Comparison of ENCODE assay signal across 16 cellular contexts in genomic region chr6:160093946-160094345, GRCh38. TPM values are rescaled to one million over a fixed set of nuclear protein-coding genes. Genes with fewer than 3 reads are reported as not detected.
A peak's percentile ranks its signal among the peaks of the same experiment; 100 is the strongest.
DNase-seq lines count a peak whose midpoint lies in the region; ATAC-seq lines count a peak whose summit lies in the region.
"Had no signal": no experiment of that assay in that cellular context is flagged by ENCODE, and none has a peak within 500 bp of the region (broad histone marks: within the 10 kb centered on the region; RNA-seq: fewer than 3 reads in every experiment).

No MANE protein-coding gene starts in this region.

- H3K9me3 Mint-ChIP-seq in activated naive CD4-positive, alpha-beta T cell treated with anti-CD3 and anti-CD28 coated beads, Interleukin-2, amount 10 ng/mL, durations not matched to agents 7 days and 5 days, result no peaks in the 10 kb centered on the region
- H3K9me3 Mint-ChIP-seq in activated naive CD4-positive, alpha-beta T cell treated with anti-CD3 and anti-CD28 coated beads for 36 hours, result no peaks in the 10 kb centered on the region
- no peaks in the 10 kb centered on the region for H3K9me3 Mint-ChIP-seq in activated T-helper 17 cell treated with anti-CD3 and anti-CD28 coated beads, Interleukin-2, amount 50 U/mL, for 72 hours
- H3K9me3 Mint-ChIP-seq in stimulated activated effector memory CD8-positive, alpha-beta T cell treated with anti-CD3 and anti-CD28 coated beads, Interleukin-12 subunit alpha, Interleukin-12 subunit beta, amount 100 ng/mL, for 72 hours, result no peaks in the 10 kb centered on the region
- H3K9me3 Mint-ChIP-seq: CD4-positive, alpha-beta T cell; CD8-positive, alpha-beta T cell had no signal

- ATAC-seq in activated T-helper 17 cell treated with anti-CD3 and anti-CD28 coated beads, Interleukin-2, amount 50 U/mL, for 72 hours (replicated peaks), result no peak
- ATAC-seq in left lobe of liver, result peak; percentile 72
- no peak for ATAC-seq in stimulated activated effector memory CD8-positive, alpha-beta T cell treated with anti-CD3 and anti-CD28 coated beads, Interleukin-12 subunit alpha, Interleukin-12 subunit beta, amount 100 ng/mL, for 72 hours
- no peak for ATAC-seq in GM21381 (IDR thresholded peaks at IDR 0.05; ENCODE audit: unreplicated experiment)
- no peak for ATAC-seq in GM19395 (IDR thresholded peaks at IDR 0.05; ENCODE audit: unreplicated experiment)
- ATAC-seq: A549; CD8-positive, alpha-beta T cell had no signal

- H3K4me3 Mint-ChIP-seq in activated naive CD4-positive, alpha-beta T cell treated with anti-CD3 and anti-CD28 coated beads, Interleukin-2, amount 10 ng/mL, durations not matched to agents 7 days and 5 days, result no peak overlapping the region
- H3K4me3 Mint-ChIP-seq in activated naive CD4-positive, alpha-beta T cell treated with anti-CD3 and anti-CD28 coated beads for 36 hours, result no peak overlapping the region
- H3K4me3 Mint-ChIP-seq in activated T-helper 17 cell treated with anti-CD3 and anti-CD28 coated beads, Interleukin-2, amount 50 U/mL, for 72 hours, result no peak overlapping the region
- H3K4me3 Mint-ChIP-seq in stimulated activated effector memory CD8-positive, alpha-beta T cell treated with anti-CD3 and anti-CD28 coated beads, Interleukin-12 subunit alpha, Interleukin-12 subunit beta, amount 100 ng/mL, for 72 hours, result no peak overlapping the region
- H3K4me3 Mint-ChIP-seq: B cell; CD4-positive, alpha-beta T cell; CD8-positive, alpha-beta T cell had no signal

- intact Hi-C loops in activated naive CD4-positive, alpha-beta T cell treated with anti-CD3 and anti-CD28 coated beads for 36 hours (cut with micrococcal nuclease), result no loop called here

- no peak for DNase-seq in activated naive CD4-positive, alpha-beta T cell treated with anti-CD3 and anti-CD28 coated beads, Interleukin-2, amount 10 ng/mL, durations not matched to agents 7 days and 5 days
- DNase-seq in activated naive CD4-positive, alpha-beta T cell treated with anti-CD3 and anti-CD28 coated beads for 36 hours, result no peak
- DNase-seq in left lobe of liver (ENCODE audit: low spot score), result no peak
- DNase-seq in stimulated activated effector memory CD8-positive, alpha-beta T cell treated with anti-CD3 and anti-CD28 coated beads, Interleukin-12 subunit alpha, Interleukin-12 subunit beta, amount 100 ng/mL, for 72 hours (ENCODE audit: low spot score in 2 of 2), result no peak
- DNase-seq: AML-193; Caco-2; Calu3; CD4-positive, alpha-beta T cell; CD8-positive, alpha-beta T cell; DMS79 treated with DMSO at 0.1 percent for 48 hours; GF-D8 had no signal

- CTCF ChIA-PET in activated naive CD4-positive, alpha-beta T cell treated with anti-CD3 and anti-CD28 coated beads, Interleukin-2, amount 10 ng/mL, durations not matched to agents 7 days and 5 days (lab: Charles Lee), result no interaction called here
- CTCF ChIA-PET in activated naive CD4-positive, alpha-beta T cell treated with anti-CD3 and anti-CD28 coated beads for 36 hours (lab: Charles Lee), result interaction anchor here (1.0 kb wide), 1 partner anchor 22 kb away, joined by 5 read pairs; no protein-coding TSS in a partner anchor

- peak overlapping the region; percentile 20 for H3K27ac Mint-ChIP-seq in activated naive CD4-positive, alpha-beta T cell treated with anti-CD3 and anti-CD28 coated beads, Interleukin-2, amount 10 ng/mL, durations not matched to agents 7 days and 5 days
- no peak overlapping the region for H3K27ac Mint-ChIP-seq in activated naive CD4-positive, alpha-beta T cell treated with anti-CD3 and anti-CD28 coated beads for 36 hours
- peak overlapping the region; percentile 41 for H3K27ac Mint-ChIP-seq in activated T-helper 17 cell treated with anti-CD3 and anti-CD28 coated beads, Interleukin-2, amount 50 U/mL, for 72 hours
- H3K27ac Mint-ChIP-seq in stimulated activated effector memory CD8-positive, alpha-beta T cell treated with anti-CD3 and anti-CD28 coated beads, Interleukin-12 subunit alpha, Interleukin-12 subunit beta, amount 100 ng/mL, for 72 hours, result peak overlapping the region; percentile 55
- H3K27ac Mint-ChIP-seq: B cell; CD4-positive, alpha-beta T cell; CD8-positive, alpha-beta T cell had no signal

- no peaks in the 10 kb centered on the region for H3K27me3 Mint-ChIP-seq in activated naive CD4-positive, alpha-beta T cell treated with anti-CD3 and anti-CD28 coated beads, Interleukin-2, amount 10 ng/mL, durations not matched to agents 7 days and 5 days
- H3K27me3 Mint-ChIP-seq in activated naive CD4-positive, alpha-beta T cell treated with anti-CD3 and anti-CD28 coated beads for 36 hours (ENCODE audit: low read depth), result no peaks in the 10 kb centered on the region
- no peaks in the 10 kb centered on the region for H3K27me3 Mint-ChIP-seq in activated T-helper 17 cell treated with anti-CD3 and anti-CD28 coated beads, Interleukin-2, amount 50 U/mL, for 72 hours
- H3K27me3 Mint-ChIP-seq: B cell; CD4-positive, alpha-beta T cell had no signal

- H3K4me1 Mint-ChIP-seq in activated naive CD4-positive, alpha-beta T cell treated with anti-CD3 and anti-CD28 coated beads, Interleukin-2, amount 10 ng/mL, durations not matched to agents 7 days and 5 days, result peaks cover 2% of the 10 kb centered on the region
- H3K4me1 Mint-ChIP-seq in activated naive CD4-positive, alpha-beta T cell treated with anti-CD3 and anti-CD28 coated beads for 36 hours (ENCODE audit: low read depth), result peaks cover 7% of the 10 kb centered on the region
- H3K4me1 Mint-ChIP-seq in activated T-helper 17 cell treated with anti-CD3 and anti-CD28 coated beads, Interleukin-2, amount 50 U/mL, for 72 hours, result no peaks in the 10 kb centered on the region
- no peaks in the 10 kb centered on the region for H3K4me1 Mint-ChIP-seq in stimulated activated effector memory CD8-positive, alpha-beta T cell treated with anti-CD3 and anti-CD28 coated beads, Interleukin-12 subunit alpha, Interleukin-12 subunit beta, amount 100 ng/mL, for 72 hours
- H3K4me1 Mint-ChIP-seq: B cell had no signal

- peaks cover 67% of the 10 kb centered on the region for H3K36me3 Mint-ChIP-seq in activated naive CD4-positive, alpha-beta T cell treated with anti-CD3 and anti-CD28 coated beads, Interleukin-2, amount 10 ng/mL, durations not matched to agents 7 days and 5 days
- H3K36me3 Mint-ChIP-seq in activated naive CD4-positive, alpha-beta T cell treated with anti-CD3 and anti-CD28 coated beads for 36 hours (ENCODE audit: low read depth), result peaks cover 41% of the 10 kb centered on the region
- peaks cover 91% of the 10 kb centered on the region for H3K36me3 Mint-ChIP-seq in activated T-helper 17 cell treated with anti-CD3 and anti-CD28 coated beads, Interleukin-2, amount 50 U/mL, for 72 hours (ENCODE audit: low read depth)
- H3K36me3 Mint-ChIP-seq in stimulated activated effector memory CD8-positive, alpha-beta T cell treated with anti-CD3 and anti-CD28 coated beads, Interleukin-12 subunit alpha, Interleukin-12 subunit beta, amount 100 ng/mL, for 72 hours, result peaks cover 95% of the 10 kb centered on the region

RNA-seq across cellular contexts. Expression of gene SLC22A1, which starts 27.7 kb away (rescaled TPM):
- not detected for total RNA-seq in activated naive CD4-positive, alpha-beta T cell treated with anti-CD3 and anti-CD28 coated beads for 36 hours
- total RNA-seq in activated T-helper 17 cell treated with anti-CD3 and anti-CD28 coated beads, Interleukin-2, amount 50 U/mL, for 72 hours, result 1 to 10 TPM; 3.3 to 3.7 TPM
- 1,378 TPM for total RNA-seq in left lobe of liver

Comparison
In these comparisons a context has a peak if more than half of its experiments do, and no peak if none do; other contexts are left out.
1. RNA of gene SLC22A1, which starts 27.7 kb away (total RNA-seq): 1,378 TPM in left lobe of liver (single experiment); 3.3 to 3.7 TPM in activated T-helper 17 cell treated with anti-CD3 and anti-CD28 coated beads, Interleukin-2, amount 50 U/mL, for 72 hours and not detected in activated naive CD4-positive, alpha-beta T cell treated with anti-CD3 and anti-CD28 coated beads for 36 hours; every median in the first group is over 100 times any median in the second.